ENCODE assay signal across 14 cellular contexts in genomic region chr9:72687331-72687730, GRCh38.
"Had no signal": no experiment of that assay in that cellular context is flagged by ENCODE, and none has a peak within 500 bp of the region (broad histone marks: within the 10 kb centered on the region; RNA-seq: fewer than 3 reads in every experiment).

No MANE protein-coding gene starts in this region.

- DNase-seq: esophagus squamous epithelium; foreskin fibroblast; heart left ventricle; kidney glomerular epithelial cell; mammary epithelial cell; natural killer cell; sigmoid colon; stimulated activated CD4-positive, alpha-beta T cell treated with anti-CD3 and anti-CD28 coated beads, Interleukin-12 subunit alpha, Interleukin-12 subunit beta, amount 100 ng/mL, for 4 hours; stimulated activated naive CD4-positive, alpha-beta T cell; thyroid gland had no signal

- H3K27ac ChIP-seq: esophagus squamous epithelium, heart left ventricle, parathyroid adenoma, right atrium auricular region, sigmoid colon, skin epidermis, suprapubic skin, thyroid gland had no signal

- H3K27me3 ChIP-seq: esophagus squamous epithelium, heart left ventricle, right atrium auricular region, sigmoid colon, suprapubic skin had no signal

- ATAC-seq: heart left ventricle, natural killer cell had no signal

- H3K4me3 ChIP-seq: esophagus squamous epithelium, heart left ventricle, right atrium auricular region, sigmoid colon, skin epidermis, suprapubic skin, thyroid gland had no signal

- H3K9me3 ChIP-seq: esophagus squamous epithelium, right atrium auricular region, suprapubic skin, thyroid gland had no signal

- H3K4me1 ChIP-seq: esophagus squamous epithelium, heart left ventricle, parathyroid adenoma, right atrium auricular region, suprapubic skin, thyroid gland had no signal

- H3K36me3 ChIP-seq: esophagus squamous epithelium, heart left ventricle, right atrium auricular region, sigmoid colon, suprapubic skin, thyroid gland had no signal
